ENCODE assay signal across 1 cellular context in the genomic region with DNA sequence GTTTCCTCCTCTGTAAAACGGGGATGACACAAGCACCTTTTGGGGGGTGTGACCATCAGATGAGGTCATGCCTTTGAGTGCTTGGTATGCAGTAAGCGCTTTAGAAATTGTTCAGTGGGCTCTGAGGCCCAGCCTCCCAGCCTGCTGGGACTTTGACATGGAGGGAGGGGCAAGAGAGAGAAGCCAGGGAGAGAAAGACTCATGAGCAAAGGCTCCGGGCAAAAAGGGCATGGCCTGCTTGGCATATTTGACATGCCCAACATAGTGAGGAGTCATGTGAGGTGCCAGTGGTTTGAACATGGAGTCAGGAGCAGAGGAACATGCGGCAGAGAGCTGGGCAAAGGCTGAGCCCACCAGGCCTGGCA.
TF ChIP-seq lines count a peak whose summit lies in the region.

No MANE protein-coding gene starts in this region.

TF ChIP-seq in H1, 55 proteins besides CTCF, POLR2A, EP300 and RAD21:
- TF ChIP-seq RBBP5 (IDR thresholded peaks at IDR 0.05; ENCODE audit: borderline replicate concordance, low read depth, low read length) (no peak), JUN (IDR thresholded peaks at IDR 0.05; ENCODE audit: low read depth, low read length) (0 out of 2 replicates have a peak, but pooled peaks have one; percentile 14)
- TF ChIP-seq, protein P1, sequence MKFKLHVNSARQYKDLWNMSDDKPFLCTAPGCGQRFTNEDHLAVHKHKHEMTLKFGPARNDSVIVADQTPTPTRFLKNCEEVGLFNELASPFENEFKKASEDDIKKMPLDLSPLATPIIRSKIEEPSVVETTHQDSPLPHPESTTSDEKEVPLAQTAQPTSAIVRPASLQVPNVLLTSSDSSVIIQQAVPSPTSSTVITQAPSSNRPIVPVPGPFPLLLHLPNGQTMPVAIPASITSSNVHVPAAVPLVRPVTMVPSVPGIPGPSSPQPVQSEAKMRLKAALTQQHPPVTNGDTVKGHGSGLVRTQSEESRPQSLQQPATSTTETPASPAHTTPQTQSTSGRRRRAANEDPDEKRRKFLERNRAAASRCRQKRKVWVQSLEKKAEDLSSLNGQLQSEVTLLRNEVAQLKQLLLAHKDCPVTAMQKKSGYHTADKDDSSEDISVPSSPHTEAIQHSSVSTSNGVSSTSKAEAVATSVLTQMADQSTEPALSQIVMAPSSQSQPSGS (IDR thresholded peaks at IDR 0.05; ENCODE audit: low read length), result 0 out of 2 replicates have a peak, but pooled peaks have one; percentile 16
